Comparison of ENCODE assay signal across 26 cellular contexts in the genomic region with DNA sequence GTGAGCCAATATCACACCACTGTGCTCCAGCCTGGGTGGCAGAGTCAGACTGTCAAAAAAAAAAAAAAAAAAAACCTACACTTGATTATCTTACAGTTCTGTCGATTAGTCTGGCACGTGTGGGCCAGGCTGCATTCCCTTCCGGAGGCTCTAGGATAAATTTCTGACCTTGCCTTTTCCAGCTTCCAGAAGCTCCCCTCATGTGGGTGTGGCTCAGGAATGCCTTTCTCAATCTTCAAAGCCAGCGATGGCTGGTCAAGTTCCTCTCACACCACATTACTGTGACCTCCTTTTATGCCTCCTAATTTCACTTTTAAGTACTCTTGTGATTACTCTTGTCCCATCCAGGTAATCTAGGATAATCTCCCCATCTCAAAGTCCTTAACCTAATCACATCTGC.
"Had no signal": no experiment of that assay in that cellular context is flagged by ENCODE, and none has a peak within 500 bp of the region (broad histone marks: within the 10 kb centered on the region; RNA-seq: fewer than 3 reads in every experiment).

No MANE protein-coding gene starts in this region.

- H3K9me3 ChIP-seq: lower lobe of right lung, mucosa of descending colon, ovary, sigmoid colon, spleen, tibial nerve, uterus had no signal

- H3K4me3 ChIP-seq: hepatocyte, lower lobe of right lung, mucosa of descending colon, ovary, sigmoid colon, spleen, tibial nerve, uterus had no signal

- ATAC-seq: left cardiac atrium; left lobe of liver; left ventricle myocardium superior; lower lobe of right lung; mucosa of descending colon; naive thymus-derived CD4-positive, alpha-beta T cell; natural killer cell treated with Interleukin-12 subunit alpha and Interleukin-12 subunit beta and Interleukin-15 and Interleukin-18, amount 100 ng/mL, for 72 hours; right cardiac atrium; stimulated activated effector memory CD8-positive, alpha-beta T cell treated with anti-CD3 and anti-CD28 coated beads, Interleukin-12 subunit alpha, Interleukin-12 subunit beta, amount 100 ng/mL, for 72 hours; stimulated activated naive CD8-positive, alpha-beta T cell treated with anti-CD3 and anti-CD28 coated beads, Interleukin-15, amount 100 ng/mL, for 72 hours had no signal

- H3K27ac ChIP-seq: hepatocyte, lower lobe of right lung, ovary, sigmoid colon, spleen, tibial nerve, uterus had no signal

- H3K27me3 Mint-ChIP-seq: progenitor cell of endocrine pancreas; stimulated activated naive CD8-positive, alpha-beta T cell treated with anti-CD3 and anti-CD28 coated beads, Interleukin-15, amount 100 ng/mL, for 72 hours; type B pancreatic cell had no signal

- H3K4me3 Mint-ChIP-seq: naive thymus-derived CD4-positive, alpha-beta T cell; natural killer cell treated with Interleukin-12 subunit alpha and Interleukin-12 subunit beta and Interleukin-15 and Interleukin-18, amount 100 ng/mL, for 72 hours; stimulated activated effector memory CD8-positive, alpha-beta T cell treated with anti-CD3 and anti-CD28 coated beads, Interleukin-12 subunit alpha, Interleukin-12 subunit beta, amount 100 ng/mL, for 72 hours; stimulated activated naive CD8-positive, alpha-beta T cell treated with anti-CD3 and anti-CD28 coated beads, Interleukin-15, amount 100 ng/mL, for 72 hours; type B pancreatic cell had no signal

- H3K4me1 Mint-ChIP-seq: naive thymus-derived CD4-positive, alpha-beta T cell; stimulated activated effector memory CD8-positive, alpha-beta T cell treated with anti-CD3 and anti-CD28 coated beads, Interleukin-12 subunit alpha, Interleukin-12 subunit beta, amount 100 ng/mL, for 72 hours; stimulated activated naive CD8-positive, alpha-beta T cell treated with anti-CD3 and anti-CD28 coated beads, Interleukin-15, amount 100 ng/mL, for 72 hours had no signal

- H3K4me1 ChIP-seq: lower lobe of right lung, sigmoid colon, spleen, tibial nerve, uterus had no signal

- H3K36me3 ChIP-seq: lower lobe of right lung, ovary, sigmoid colon, spleen, tibial nerve, uterus had no signal

- H3K36me3 Mint-ChIP-seq: naive thymus-derived CD4-positive, alpha-beta T cell; natural killer cell treated with Interleukin-12 subunit alpha and Interleukin-12 subunit beta and Interleukin-15 and Interleukin-18, amount 100 ng/mL, for 72 hours; stimulated activated effector memory CD8-positive, alpha-beta T cell treated with anti-CD3 and anti-CD28 coated beads, Interleukin-12 subunit alpha, Interleukin-12 subunit beta, amount 100 ng/mL, for 72 hours; type B pancreatic cell had no signal

- H3K9me3 Mint-ChIP-seq: naive thymus-derived CD4-positive, alpha-beta T cell; natural killer cell treated with Interleukin-12 subunit alpha and Interleukin-12 subunit beta and Interleukin-15 and Interleukin-18, amount 100 ng/mL, for 72 hours; stimulated activated effector memory CD8-positive, alpha-beta T cell treated with anti-CD3 and anti-CD28 coated beads, Interleukin-12 subunit alpha, Interleukin-12 subunit beta, amount 100 ng/mL, for 72 hours; stimulated activated naive CD8-positive, alpha-beta T cell treated with anti-CD3 and anti-CD28 coated beads, Interleukin-15, amount 100 ng/mL, for 72 hours; type B pancreatic cell had no signal

- DNase-seq: kidney glomerular epithelial cell; left cardiac atrium; left ventricle myocardium superior; lower lobe of right lung; mammary epithelial cell; midbrain; mucosa of descending colon; naive thymus-derived CD4-positive, alpha-beta T cell; ovary; retina; right cardiac atrium; sigmoid colon; small intestine; spleen; stimulated activated CD4-positive, alpha-beta T cell treated with anti-CD3 and anti-CD28 coated beads, Interleukin-4, amount 100 ng/mL, for 24 hours; stimulated activated naive CD4-positive, alpha-beta T cell; stimulated activated naive CD8-positive, alpha-beta T cell treated with anti-CD3 and anti-CD28 coated beads, Interleukin-15, amount 100 ng/mL, for 72 hours; substantia nigra; uterus had no signal

- H3K27ac Mint-ChIP-seq: natural killer cell treated with Interleukin-12 subunit alpha and Interleukin-12 subunit beta and Interleukin-15 and Interleukin-18, amount 100 ng/mL, for 72 hours; progenitor cell of endocrine pancreas; stimulated activated effector memory CD8-positive, alpha-beta T cell treated with anti-CD3 and anti-CD28 coated beads, Interleukin-12 subunit alpha, Interleukin-12 subunit beta, amount 100 ng/mL, for 72 hours; stimulated activated naive CD8-positive, alpha-beta T cell treated with anti-CD3 and anti-CD28 coated beads, Interleukin-15, amount 100 ng/mL, for 72 hours; type B pancreatic cell had no signal

- H3K27me3 ChIP-seq: ovary, sigmoid colon, tibial nerve, uterus had no signal
